Comparison of ENCODE assay signal across 1 cellular context in genomic region chr19:57280165-57280912, GRCh38.
TF ChIP-seq lines count a peak whose summit lies in the region.

Gene ZNF460, plus strand, starts transcription at chr19:57280485. Its CDS starts 322 bp downstream, at chr19:57280807.

TF ChIP-seq in HepG2, 621 proteins besides CTCF, POLR2A, EP300 and RAD21 (continued from another document and continues in another):
- TF ChIP-seq PBX2 (CRISPR knock-in tag; IDR thresholded peaks at IDR 0.05) (no peak), PRPF4 (IDR thresholded peaks at IDR 0.05; ENCODE audit: low read depth, low read length, poor library complexity, severe bottlenecking) (no peak), ZNF841 (CRISPR knock-in tag; IDR thresholded peaks at IDR 0.05; ENCODE audit: borderline replicate concordance) (no peak), SAFB2 (CRISPR knock-in tag; IDR thresholded peaks at IDR 0.05; ENCODE audit: borderline replicate concordance, low read depth) (peak; percentile 19; the same call in 1 of the 2 replicates), PBX3 (CRISPR knock-in tag; IDR thresholded peaks at IDR 0.05; ENCODE audit: borderline replicate concordance) (no peak), SOX6 (IDR thresholded peaks at IDR 0.05) (no peak), SOX6 (CRISPR knock-in tag; IDR thresholded peaks at IDR 0.05) (peak; percentile 48; the same call in 1 of the 2 replicates), ATF6 (CRISPR knock-in tag; conservative IDR thresholded peaks at IDR 0.05) (no peak), HES4 (CRISPR knock-in tag; IDR thresholded peaks at IDR 0.05; ENCODE audit: borderline replicate concordance) (peak; percentile 46; the same call in 1 of the 2 replicates), ESRRA (CRISPR knock-in tag; IDR thresholded peaks at IDR 0.05; ENCODE audit: low read depth) (no peak), ZNF30 (CRISPR knock-in tag; IDR thresholded peaks at IDR 0.05) (no peak), ZFX (CRISPR knock-in tag; IDR thresholded peaks at IDR 0.05; ENCODE audit: low read depth) (peak; percentile 100), CSRNP1 (CRISPR knock-in tag; IDR thresholded peaks at IDR 0.05) (no peak; the same call in 1 of the 2 replicates), ZNF740 (CRISPR knock-in tag; IDR thresholded peaks at IDR 0.05) (no peak), MATR3 (CRISPR knock-in tag; IDR thresholded peaks at IDR 0.05) (no peak), ZFP37 (CRISPR knock-in tag; IDR thresholded peaks at IDR 0.05; ENCODE audit: borderline replicate concordance) (no peak), ZNF562 (CRISPR knock-in tag; IDR thresholded peaks at IDR 0.05; ENCODE audit: borderline replicate concordance) (no peak), CREBL2 (CRISPR knock-in tag; IDR thresholded peaks at IDR 0.05; ENCODE audit: borderline replicate concordance) (no peak), HNF1B (CRISPR knock-in tag; IDR thresholded peaks at IDR 0.05) (no peak), ZNF781 (CRISPR knock-in tag; IDR thresholded peaks at IDR 0.05; ENCODE audit: borderline replicate concordance, not compliant biosample characterization) (no peak), RORA (CRISPR knock-in tag; IDR thresholded peaks at IDR 0.05) (no peak), ZNF788 (CRISPR knock-in tag; IDR thresholded peaks at IDR 0.05; ENCODE audit: borderline replicate concordance) (0 out of 2 replicates have a peak, but pooled peaks have one; percentile 51), PHF21A (CRISPR knock-in tag; IDR thresholded peaks at IDR 0.05) (peak; percentile 34; the same call in 1 of the 2 replicates), SMYD3 (CRISPR knock-in tag; IDR thresholded peaks at IDR 0.05) (no peak; the same call in 1 of the 2 replicates), ZNF7 (CRISPR knock-in tag; IDR thresholded peaks at IDR 0.05) (no peak), DNMT3B (CRISPR knock-in tag; conservative IDR thresholded peaks at IDR 0.05) (no peak), ZNF839 (CRISPR knock-in tag; IDR thresholded peaks at IDR 0.05; ENCODE audit: borderline replicate concordance) (no peak), TIGD3 (CRISPR knock-in tag; IDR thresholded peaks at IDR 0.05; ENCODE audit: borderline replicate concordance) (no peak), SNAI1 (CRISPR knock-in tag; IDR thresholded peaks at IDR 0.05; ENCODE audit: borderline replicate concordance) (no peak), SNAPC2 (CRISPR knock-in tag; IDR thresholded peaks at IDR 0.05) (no peak; the same call in none of the 2 replicates), ZNF766 (CRISPR knock-in tag; IDR thresholded peaks at IDR 0.05; ENCODE audit: borderline replicate concordance) (no peak), ZNF343 (CRISPR knock-in tag; IDR thresholded peaks at IDR 0.05) (peak; percentile 83; the same call in 1 of the 2 replicates), TAF1 (CRISPR knock-in tag; IDR thresholded peaks at IDR 0.05) (peak; percentile 65), ATF4 (CRISPR knock-in tag; IDR thresholded peaks at IDR 0.05) (no peak), ZNF407 (CRISPR knock-in tag; IDR thresholded peaks at IDR 0.05; ENCODE audit: not compliant biosample characterization) (peak; percentile 36), ZNF761 (CRISPR knock-in tag; conservative IDR thresholded peaks at IDR 0.05) (no peak), MTA1 (CRISPR knock-in tag; IDR thresholded peaks at IDR 0.05; ENCODE audit: borderline replicate concordance) (peak; percentile 62; the same call in 1 of the 2 replicates), USF2 (IDR thresholded peaks at IDR 0.05; ENCODE audit: low read depth, low read length) (no peak), USF2 (CRISPR knock-in tag; IDR thresholded peaks at IDR 0.05; ENCODE audit: borderline replicate concordance) (no peak), MLLT10 (CRISPR knock-in tag; IDR thresholded peaks at IDR 0.05) (no peak)
